In genomic region chr17:17683710-17684365, GRCh38 we compare ENCODE assay signal across 8 cellular contexts. TPM values are rescaled to one million over a fixed set of nuclear protein-coding genes. Genes with fewer than 3 reads are reported as not detected.
A peak's percentile ranks its signal among the peaks of the same experiment; 100 is the strongest.
DNase-seq lines count a peak whose midpoint lies in the region; ATAC-seq and TF ChIP-seq lines count a peak whose summit lies in the region.

No MANE protein-coding gene starts in this region.

- peak overlapping the region; percentile 91 to 96 for H3K27ac ChIP-seq in left lung
- H3K27ac ChIP-seq in thyroid gland, result peak overlapping the region; percentile 70 to 94 (median 90)

- peaks cover 26% of the 10 kb centered on the region for H3K4me1 Mint-ChIP-seq in activated CD8-positive, alpha-beta memory T cell treated with anti-CD3 and anti-CD28 coated beads, Interleukin-2, amount 10 ng/mL, durations not matched to agents 7 days and 5 days
- H3K4me1 Mint-ChIP-seq in activated naive CD8-positive, alpha-beta T cell treated with anti-CD3 and anti-CD28 coated beads, Interleukin-2, amount 50 U/mL, for 24 hours, result peaks cover 34% of the 10 kb centered on the region

- ATAC-seq in activated CD8-positive, alpha-beta memory T cell treated with anti-CD3 and anti-CD28 coated beads, Interleukin-2, amount 10 ng/mL, durations not matched to agents 7 days and 5 days, result no peak
- ATAC-seq in activated naive CD8-positive, alpha-beta T cell treated with anti-CD3 and anti-CD28 coated beads, Interleukin-2, amount 50 U/mL, for 24 hours, result no peak
- ATAC-seq in left lung, result no peak

- H3K9me3 Mint-ChIP-seq in activated CD8-positive, alpha-beta memory T cell treated with anti-CD3 and anti-CD28 coated beads, Interleukin-2, amount 10 ng/mL, durations not matched to agents 7 days and 5 days (ENCODE audit: low read depth), result no peaks in the 10 kb centered on the region
- H3K9me3 Mint-ChIP-seq in activated naive CD8-positive, alpha-beta T cell treated with anti-CD3 and anti-CD28 coated beads, Interleukin-2, amount 50 U/mL, for 24 hours, result no peaks in the 10 kb centered on the region

- no peak for TF ChIP-seq POLR2A in thyroid gland (IDR thresholded peaks at IDR 0.05)

- no peaks in the 10 kb centered on the region for H3K36me3 ChIP-seq in left lung
- H3K36me3 ChIP-seq in thyroid gland, result no peaks in the 10 kb centered on the region

- intact Hi-C loops in left lung (cut with DNase I), result loop anchor here in 1 of 2 donors (10.0 kb wide), 1 partner anchor 181 kb away; no protein-coding TSS in a partner anchor
- intact Hi-C loops in thyroid gland (cut with DNase I), result loop anchor here (5.0 to 10.0 kb wide), 3 partner anchors 123 to 348 kb away; no protein-coding TSS in a partner anchor

- peak overlapping the region; percentile 85 for H3K4me3 Mint-ChIP-seq in activated CD8-positive, alpha-beta memory T cell treated with anti-CD3 and anti-CD28 coated beads, Interleukin-2, amount 10 ng/mL, durations not matched to agents 7 days and 5 days
- peak overlapping the region; percentile 84 for H3K4me3 Mint-ChIP-seq in activated naive CD8-positive, alpha-beta T cell treated with anti-CD3 and anti-CD28 coated beads, Interleukin-2, amount 50 U/mL, for 24 hours

- CTCF ChIA-PET in activated CD8-positive, alpha-beta memory T cell treated with anti-CD3 and anti-CD28 coated beads, Interleukin-2, amount 10 ng/mL, durations not matched to agents 7 days and 5 days (lab: Charles Lee), result interaction anchor here (1.1 to 2.5 kb wide), 3 partner anchors 90 to 235 kb away, joined by 3 to 11 read pairs (median 5); no protein-coding TSS in a partner anchor

- H3K36me3 Mint-ChIP-seq in activated CD8-positive, alpha-beta memory T cell treated with anti-CD3 and anti-CD28 coated beads, Interleukin-2, amount 10 ng/mL, durations not matched to agents 7 days and 5 days, result no peaks in the 10 kb centered on the region
- peaks cover 1% of the 10 kb centered on the region for H3K36me3 Mint-ChIP-seq in activated naive CD8-positive, alpha-beta T cell treated with anti-CD3 and anti-CD28 coated beads, Interleukin-2, amount 50 U/mL, for 24 hours (ENCODE audit: low read depth)

- TF ChIP-seq CTCF in left lung (IDR thresholded peaks at IDR 0.05) (no peak), thyroid gland (IDR thresholded peaks at IDR 0.05) (no peak)

- WGBS in thyroid gland, 2 donors, result 90 to 91% methylated on average over 7 of the region's 7 CpGs

- H3K27me3 ChIP-seq in left lung (no peaks in the 10 kb centered on the region), thyroid gland (no peaks in the 10 kb centered on the region)

- peaks cover 8% of the 10 kb centered on the region for H3K27me3 Mint-ChIP-seq in activated CD8-positive, alpha-beta memory T cell treated with anti-CD3 and anti-CD28 coated beads, Interleukin-2, amount 10 ng/mL, durations not matched to agents 7 days and 5 days
- H3K27me3 Mint-ChIP-seq in activated naive CD8-positive, alpha-beta T cell treated with anti-CD3 and anti-CD28 coated beads, Interleukin-2, amount 50 U/mL, for 24 hours, result no peaks in the 10 kb centered on the region

- no peak for DNase-seq in activated CD8-positive, alpha-beta memory T cell treated with anti-CD3 and anti-CD28 coated beads, Interleukin-2, amount 10 ng/mL, durations not matched to agents 7 days and 5 days
- no peak for DNase-seq in activated CD8-positive, alpha-beta memory T cell treated with anti-CD3 and anti-CD28 coated beads, Interleukin-2, amount 50 U/mL, for 48 hours
- DNase-seq in activated naive CD8-positive, alpha-beta T cell treated with anti-CD3 and anti-CD28 coated beads, Interleukin-2, amount 50 U/mL, for 24 hours, result no peak
- DNase-seq in left lung (peak in 1 of 2 donors; percentile 1), thyroid gland (no peak), NCI-H524 treated with DMSO at 0.1 percent for 48 hours (lab: John Stamatoyannopoulos, UW) (no peak), putamen (ENCODE audit: low spot score) (no peak), GOT3 (lab: John Stamatoyannopoulos, UW) (no peak)

- H3K4me1 ChIP-seq in left lung, result peaks cover 38 to 52% of the 10 kb centered on the region in 2 donors
- peaks cover 37 to 60% of the 10 kb centered on the region in 2 donors for H3K4me1 ChIP-seq in thyroid gland

- no peaks in the 10 kb centered on the region for H3K9me3 ChIP-seq in left lung
- no peaks in the 10 kb centered on the region for H3K9me3 ChIP-seq in thyroid gland

- H3K4me3 ChIP-seq in left lung (peak overlapping the region in 1 of 2 donors; percentile 85), thyroid gland (replicated peaks in 1 of 3) (no peak overlapping the region)

- H3K27ac Mint-ChIP-seq in activated CD8-positive, alpha-beta memory T cell treated with anti-CD3 and anti-CD28 coated beads, Interleukin-2, amount 10 ng/mL, durations not matched to agents 7 days and 5 days, result peak overlapping the region; percentile 71
- H3K27ac Mint-ChIP-seq in activated naive CD8-positive, alpha-beta T cell treated with anti-CD3 and anti-CD28 coated beads, Interleukin-2, amount 50 U/mL, for 24 hours, result peak overlapping the region; percentile 12

RNA-seq across cellular contexts. Expression of gene RAI1, which starts 2.6 kb away (rescaled TPM):
- 10 to 100 TPM; 17.4 to 24.4 TPM for total RNA-seq in activated CD8-positive, alpha-beta memory T cell treated with anti-CD3 and anti-CD28 coated beads, Interleukin-2, amount 10 ng/mL, durations not matched to agents 7 days and 5 days
- total RNA-seq in left lung, result 10 to 100 TPM; 31.5 to 31.7 TPM
- 10 to 100 TPM; 19.1 to 52.3 (median 34.1) TPM for total RNA-seq in thyroid gland
